Comparison of ENCODE assay signal across 8 cellular contexts in genomic region chr14:23070262-23071129, GRCh38. TPM values are rescaled to one million over a fixed set of nuclear protein-coding genes. Genes with fewer than 3 reads are reported as not detected.
DNase-seq lines count a peak whose midpoint lies in the region; ATAC-seq and TF ChIP-seq lines count a peak whose summit lies in the region.
"Had no signal": no experiment of that assay in that cellular context is flagged by ENCODE, and none has a peak within 500 bp of the region (broad histone marks: within the 10 kb centered on the region; RNA-seq: fewer than 3 reads in every experiment).

No MANE protein-coding gene starts in this region.

- H3K36me3 ChIP-seq in iPS-20b (ENCODE audit: insufficient read depth, low read depth, low read length) (peaks cover 72% of the 10 kb centered on the region), subcutaneous abdominal adipose tissue (ENCODE audit: control insufficient read depth in 5 of 5, insufficient read depth in 5 of 5, low read length in 5 of 5) (peaks cover 17 to 60% (median 52%) of the 10 kb centered on the region in 5 donors)

- H3K27me3 ChIP-seq in iPS-20b (ENCODE audit: insufficient read depth, low read length) (no peaks in the 10 kb centered on the region), subcutaneous abdominal adipose tissue (ENCODE audit: control insufficient read depth in 5 of 5, insufficient read depth in 4 of 5, low read length in 5 of 5) (no peaks in the 10 kb centered on the region)

- H3K4me3 ChIP-seq in iPS-20b (ENCODE audit: low read length) = peak overlapping the region; percentile 88
- peak overlapping the region; percentile 72 to 91 (median 80) for H3K4me3 ChIP-seq in subcutaneous abdominal adipose tissue (ENCODE audit: low read depth in 1 of 5, low read length in 5 of 5)

- H3K9me3 ChIP-seq in iPS-20b (ENCODE audit: insufficient read depth, low read depth, low read length) = no peaks in the 10 kb centered on the region
- no peaks in the 10 kb centered on the region for H3K9me3 ChIP-seq in subcutaneous abdominal adipose tissue (ENCODE audit: control insufficient read depth in 5 of 5, low read length in 5 of 5)

- H3K36me3 Mint-ChIP-seq in HFFc6 (ENCODE audit: low read depth) = peaks cover 38% of the 10 kb centered on the region
- H3K36me3 Mint-ChIP-seq in activated naive CD4-positive, alpha-beta T cell treated with anti-CD3 and anti-CD28 coated beads, Interleukin-2, amount 50 U/mL, for 72 hours = peaks cover 11 to 33% of the 10 kb centered on the region in 2 donors

- H3K27ac ChIP-seq in iPS-20b (ENCODE audit: low read length) = peak overlapping the region; percentile 94
- peak overlapping the region; percentile 90 for H3K27ac ChIP-seq in subcutaneous abdominal adipose tissue (ENCODE audit: low read depth, low read length)

- H3K27me3 Mint-ChIP-seq in HFFc6 (ENCODE audit: insufficient read depth) = peaks cover 6% of the 10 kb centered on the region

- H3K4me1 Mint-ChIP-seq in HFFc6 (ENCODE audit: low read depth) = peaks cover 56% of the 10 kb centered on the region

- no peak for ATAC-seq in activated naive CD4-positive, alpha-beta T cell treated with anti-CD3 and anti-CD28 coated beads, Interleukin-2, amount 50 U/mL, for 72 hours

- H3K27ac Mint-ChIP-seq in HFFc6 = peak overlapping the region; percentile 91
- peak overlapping the region; percentile 88 to 98 for H3K27ac Mint-ChIP-seq in activated naive CD4-positive, alpha-beta T cell treated with anti-CD3 and anti-CD28 coated beads, Interleukin-2, amount 50 U/mL, for 72 hours

- H3K9me3 Mint-ChIP-seq in HFFc6 = no peaks in the 10 kb centered on the region
- no peaks in the 10 kb centered on the region for H3K9me3 Mint-ChIP-seq in activated naive CD4-positive, alpha-beta T cell treated with anti-CD3 and anti-CD28 coated beads, Interleukin-2, amount 50 U/mL, for 72 hours

- TF ChIP-seq CTCF in HFFc6 (IDR thresholded peaks at IDR 0.05) = no peak

- peak overlapping the region; percentile 94 for H3K4me3 Mint-ChIP-seq in HFFc6

- H3K4me1 ChIP-seq in iPS-20b (ENCODE audit: insufficient read depth, low read length) = peaks cover 33% of the 10 kb centered on the region
- peaks cover 3 to 35% (median 28%) of the 10 kb centered on the region in 5 donors for H3K4me1 ChIP-seq in subcutaneous abdominal adipose tissue (ENCODE audit: control insufficient read depth in 5 of 5, insufficient read depth in 5 of 5, low read length in 5 of 5)

- H3K9ac ChIP-seq in iPS-20b (ENCODE audit: low read depth, low read length) = peak overlapping the region; percentile 98
- peak overlapping the region; percentile 79 to 92 (median 90) for H3K9ac ChIP-seq in subcutaneous abdominal adipose tissue (ENCODE audit: low read length in 5 of 5)

- DNase-seq in HFFc6 (no peak), DMS114 treated with DMSO at 0.1 percent for 48 hours (lab: John Stamatoyannopoulos, UW; ENCODE audit: unreplicated experiment) (no peak), HCEC 1CT (no peak), medulla oblongata (ENCODE audit: extremely low spot score) (no peak)
- DNase-seq in activated naive CD4-positive, alpha-beta T cell treated with anti-CD3 and anti-CD28 coated beads, Interleukin-2, amount 50 U/mL, for 72 hours (ENCODE audit: low spot score in 2 of 2) = no peak

RNA-seq across cellular contexts. Expression of gene CDH24, which starts 13.2 kb away (rescaled TPM):
- total RNA-seq in HFFc6 (2021; fragmentation: NEBNext Ultra II Directional; extraction: Animal tissue kit (Norgen Biotek cat#: 25700)) = 10 to 100 TPM in 1 of 6 experiments, 1 to 10 TPM in 5; 6.4 to 11.2 (median 8.3) TPM
- total RNA-seq in activated naive CD4-positive, alpha-beta T cell treated with anti-CD3 and anti-CD28 coated beads, Interleukin-2, amount 50 U/mL, for 72 hours = 1 to 10 TPM; 1.1 to 1.4 TPM

RNA-seq across cellular contexts. Expression of gene ACIN1, which starts 24.4 kb away (rescaled TPM):
- total RNA-seq in HFFc6 (2021; fragmentation: NEBNext Ultra II Directional; extraction: Animal tissue kit (Norgen Biotek cat#: 25700)) = 100 to 1,000 TPM; 128 to 150 (median 142) TPM
- 100 to 1,000 TPM; 187 to 191 TPM for total RNA-seq in activated naive CD4-positive, alpha-beta T cell treated with anti-CD3 and anti-CD28 coated beads, Interleukin-2, amount 50 U/mL, for 72 hours

RNA-seq across cellular contexts. Expression of gene C14orf119, which starts 24.8 kb away (rescaled TPM):
- total RNA-seq in HFFc6 (2021; fragmentation: NEBNext Ultra II Directional; extraction: Animal tissue kit (Norgen Biotek cat#: 25700)) = 100 to 1,000 TPM in 4 of 6 experiments, 10 to 100 TPM in 2; 85.0 to 117 (median 103) TPM
- total RNA-seq in activated naive CD4-positive, alpha-beta T cell treated with anti-CD3 and anti-CD28 coated beads, Interleukin-2, amount 50 U/mL, for 72 hours = 10 to 100 TPM; 36.5 to 49.1 TPM

RNA-seq across cellular contexts. Expression of gene PSMB11, which starts 28.5 kb away (rescaled TPM):
- under 1 TPM in 1 of 6 experiments, not detected in 5; 0.12 TPM for total RNA-seq in HFFc6 (2021; fragmentation: NEBNext Ultra II Directional; extraction: Animal tissue kit (Norgen Biotek cat#: 25700))
- not detected for total RNA-seq in activated naive CD4-positive, alpha-beta T cell treated with anti-CD3 and anti-CD28 coated beads, Interleukin-2, amount 50 U/mL, for 72 hours
- total RNA-seq: lower leg skin had no signal

RNA-seq across cellular contexts. Expression of gene CIROP, which starts 34.3 kb away (rescaled TPM):
- total RNA-seq in HFFc6 (2021; fragmentation: NEBNext Ultra II Directional; extraction: Animal tissue kit (Norgen Biotek cat#: 25700)) = not detected
- not detected for total RNA-seq in activated naive CD4-positive, alpha-beta T cell treated with anti-CD3 and anti-CD28 coated beads, Interleukin-2, amount 50 U/mL, for 72 hours
- total RNA-seq: lower leg skin had no signal
